1 cellular context compared by ENCODE assay signal in the genomic region with DNA sequence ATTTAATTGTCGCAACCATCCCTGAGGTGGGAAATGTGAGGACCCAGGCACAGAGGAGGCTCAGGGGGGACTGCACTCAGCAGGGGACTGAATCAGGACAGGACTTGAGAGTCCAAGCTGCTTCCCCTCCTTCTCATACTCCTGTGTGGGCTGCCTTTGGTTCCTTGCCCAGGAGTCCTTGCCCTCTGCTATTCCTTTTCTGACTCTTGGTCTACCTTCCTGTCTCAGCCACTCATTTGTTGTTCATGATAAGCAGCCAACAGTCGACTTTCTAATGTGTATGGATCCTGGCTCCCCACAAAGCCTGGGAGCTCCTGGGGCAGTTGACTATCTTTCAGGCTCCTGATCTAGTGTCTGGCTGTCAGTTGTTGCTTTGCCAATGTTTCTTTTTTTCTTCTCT.
TF ChIP-seq lines count a peak whose summit lies in the region.

No MANE protein-coding gene starts in this region.

TF ChIP-seq in GM23338, 12 proteins besides CTCF, POLR2A, EP300 and RAD21:
- no peak for TF ChIP-seq ZNF114 (CRISPR knock-in tag; IDR thresholded peaks at IDR 0.05)
- TF ChIP-seq NANOG (IDR thresholded peaks at IDR 0.05; ENCODE audit: borderline replicate concordance): no peak
- TF ChIP-seq, protein P1, sequence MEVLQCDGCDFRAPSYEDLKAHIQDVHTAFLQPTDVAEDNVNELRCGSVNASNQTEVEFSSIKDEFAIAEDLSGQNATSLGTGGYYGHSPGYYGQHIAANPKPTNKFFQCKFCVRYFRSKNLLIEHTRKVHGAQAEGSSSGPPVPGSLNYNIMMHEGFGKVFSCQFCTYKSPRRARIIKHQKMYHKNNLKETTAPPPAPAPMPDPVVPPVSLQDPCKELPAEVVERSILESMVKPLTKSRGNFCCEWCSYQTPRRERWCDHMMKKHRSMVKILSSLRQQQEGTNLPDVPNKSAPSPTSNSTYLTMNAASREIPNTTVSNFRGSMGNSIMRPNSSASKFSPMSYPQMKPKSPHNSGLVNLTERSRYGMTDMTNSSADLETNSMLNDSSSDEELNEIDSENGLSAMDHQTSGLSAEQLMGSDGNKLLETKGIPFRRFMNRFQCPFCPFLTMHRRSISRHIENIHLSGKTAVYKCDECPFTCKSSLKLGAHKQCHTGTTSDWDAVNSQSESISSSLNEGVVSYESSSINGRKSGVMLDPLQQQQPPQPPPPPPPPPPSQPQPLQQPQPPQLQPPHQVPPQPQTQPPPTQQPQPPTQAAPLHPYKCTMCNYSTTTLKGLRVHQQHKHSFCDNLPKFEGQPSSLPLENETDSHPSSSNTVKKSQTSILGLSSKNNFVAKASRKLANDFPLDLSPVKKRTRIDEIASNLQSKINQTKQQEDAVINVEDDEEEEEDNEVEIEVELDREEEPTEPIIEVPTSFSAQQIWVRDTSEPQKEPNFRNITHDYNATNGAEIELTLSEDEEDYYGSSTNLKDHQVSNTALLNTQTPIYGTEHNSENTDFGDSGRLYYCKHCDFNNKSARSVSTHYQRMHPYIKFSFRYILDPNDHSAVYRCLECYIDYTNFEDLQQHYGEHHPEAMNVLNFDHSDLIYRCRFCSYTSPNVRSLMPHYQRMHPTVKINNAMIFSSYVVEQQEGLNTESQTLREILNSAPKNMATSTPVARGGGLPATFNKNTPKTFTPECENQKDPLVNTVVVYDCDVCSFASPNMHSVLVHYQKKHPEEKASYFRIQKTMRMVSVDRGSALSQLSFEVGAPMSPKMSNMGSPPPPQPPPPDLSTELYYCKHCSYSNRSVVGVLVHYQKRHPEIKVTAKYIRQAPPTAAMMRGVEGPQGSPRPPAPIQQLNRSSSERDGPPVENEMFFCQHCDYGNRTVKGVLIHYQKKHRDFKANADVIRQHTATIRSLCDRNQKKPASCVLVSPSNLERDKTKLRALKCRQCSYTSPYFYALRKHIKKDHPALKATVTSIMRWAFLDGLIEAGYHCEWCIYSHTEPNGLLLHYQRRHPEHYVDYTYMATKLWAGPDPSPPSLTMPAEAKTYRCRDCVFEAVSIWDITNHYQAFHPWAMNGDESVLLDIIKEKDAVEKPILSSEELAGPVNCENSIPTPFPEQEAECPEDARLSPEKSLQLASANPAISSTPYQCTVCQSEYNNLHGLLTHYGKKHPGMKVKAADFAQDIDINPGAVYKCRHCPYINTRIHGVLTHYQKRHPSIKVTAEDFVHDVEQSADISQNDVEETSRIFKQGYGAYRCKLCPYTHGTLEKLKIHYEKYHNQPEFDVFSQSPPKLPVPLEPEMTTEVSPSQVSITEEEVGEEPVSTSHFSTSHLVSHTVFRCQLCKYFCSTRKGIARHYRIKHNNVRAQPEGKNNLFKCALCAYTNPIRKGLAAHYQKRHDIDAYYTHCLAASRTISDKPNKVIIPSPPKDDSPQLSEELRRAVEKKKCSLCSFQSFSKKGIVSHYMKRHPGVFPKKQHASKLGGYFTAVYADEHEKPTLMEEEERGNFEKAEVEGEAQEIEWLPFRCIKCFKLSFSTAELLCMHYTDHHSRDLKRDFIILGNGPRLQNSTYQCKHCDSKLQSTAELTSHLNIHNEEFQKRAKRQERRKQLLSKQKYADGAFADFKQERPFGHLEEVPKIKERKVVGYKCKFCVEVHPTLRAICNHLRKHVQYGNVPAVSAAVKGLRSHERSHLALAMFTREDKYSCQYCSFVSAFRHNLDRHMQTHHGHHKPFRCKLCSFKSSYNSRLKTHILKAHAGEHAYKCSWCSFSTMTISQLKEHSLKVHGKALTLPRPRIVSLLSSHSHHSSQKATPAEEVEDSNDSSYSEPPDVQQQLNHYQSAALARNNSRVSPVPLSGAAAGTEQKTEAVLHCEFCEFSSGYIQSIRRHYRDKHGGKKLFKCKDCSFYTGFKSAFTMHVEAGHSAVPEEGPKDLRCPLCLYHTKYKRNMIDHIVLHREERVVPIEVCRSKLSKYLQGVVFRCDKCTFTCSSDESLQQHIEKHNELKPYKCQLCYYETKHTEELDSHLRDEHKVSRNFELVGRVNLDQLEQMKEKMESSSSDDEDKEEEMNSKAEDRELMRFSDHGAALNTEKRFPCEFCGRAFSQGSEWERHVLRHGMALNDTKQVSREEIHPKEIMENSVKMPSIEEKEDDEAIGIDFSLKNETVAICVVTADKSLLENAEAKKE (CRISPR knock-in tag; IDR thresholded peaks at IDR 0.05): no peak
- no peak for TF ChIP-seq EZH2phosphoT487 (IDR thresholded peaks at IDR 0.05; ENCODE audit: unreplicated experiment)
- TF ChIP-seq JUNB (IDR thresholded peaks at IDR 0.05; ENCODE audit: unreplicated experiment): no peak
- no peak for TF ChIP-seq REST (IDR thresholded peaks at IDR 0.05; ENCODE audit: unreplicated experiment)
- TF ChIP-seq ZNF331 (CRISPR knock-in tag; IDR thresholded peaks at IDR 0.05; ENCODE audit: low read depth): no peak
- no peak for TF ChIP-seq POLR2AphosphoS5 (IDR thresholded peaks at IDR 0.05; ENCODE audit: low read depth)
